ENCODE assay signal across 1 cellular context in the genomic region with DNA sequence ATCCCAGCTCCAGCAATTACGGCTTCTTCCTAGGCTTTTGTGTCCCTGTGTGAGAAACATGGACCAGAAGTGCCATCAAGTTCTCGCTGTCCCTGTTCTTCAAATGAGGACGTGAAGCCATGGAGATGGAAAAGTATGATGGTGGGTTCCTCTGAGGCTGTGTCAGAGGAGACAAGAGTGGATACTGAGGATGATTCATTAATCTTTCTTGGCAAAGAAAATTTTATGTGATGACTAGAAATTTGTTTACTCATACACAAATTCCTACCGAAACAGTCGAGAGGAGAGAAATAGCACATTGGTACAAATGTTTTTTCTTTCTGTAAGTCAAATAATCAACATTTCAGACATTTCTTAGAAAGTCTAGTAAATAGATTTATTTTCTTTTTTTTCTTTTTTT.
TF ChIP-seq lines count a peak whose summit lies in the region.

No MANE protein-coding gene starts in this region.

TF ChIP-seq in SK-N-SH treated with all-trans-retinoic acid at 6 μM for 48 hours, 23 proteins besides CTCF, POLR2A, EP300 and RAD21 (continued from another document):
- TF ChIP-seq, protein P1, sequence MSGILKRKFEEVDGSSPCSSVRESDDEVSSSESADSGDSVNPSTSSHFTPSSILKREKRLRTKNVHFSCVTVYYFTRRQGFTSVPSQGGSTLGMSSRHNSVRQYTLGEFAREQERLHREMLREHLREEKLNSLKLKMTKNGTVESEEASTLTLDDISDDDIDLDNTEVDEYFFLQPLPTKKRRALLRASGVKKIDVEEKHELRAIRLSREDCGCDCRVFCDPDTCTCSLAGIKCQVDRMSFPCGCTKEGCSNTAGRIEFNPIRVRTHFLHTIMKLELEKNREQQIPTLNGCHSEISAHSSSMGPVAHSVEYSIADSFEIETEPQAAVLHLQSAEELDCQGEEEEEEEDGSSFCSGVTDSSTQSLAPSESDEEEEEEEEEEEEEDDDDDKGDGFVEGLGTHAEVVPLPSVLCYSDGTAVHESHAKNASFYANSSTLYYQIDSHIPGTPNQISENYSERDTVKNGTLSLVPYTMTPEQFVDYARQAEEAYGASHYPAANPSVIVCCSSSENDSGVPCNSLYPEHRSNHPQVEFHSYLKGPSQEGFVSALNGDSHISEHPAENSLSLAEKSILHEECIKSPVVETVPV (CRISPR knock-in tag; IDR thresholded peaks at IDR 0.05): no peak
- TF ChIP-seq, protein P2, sequence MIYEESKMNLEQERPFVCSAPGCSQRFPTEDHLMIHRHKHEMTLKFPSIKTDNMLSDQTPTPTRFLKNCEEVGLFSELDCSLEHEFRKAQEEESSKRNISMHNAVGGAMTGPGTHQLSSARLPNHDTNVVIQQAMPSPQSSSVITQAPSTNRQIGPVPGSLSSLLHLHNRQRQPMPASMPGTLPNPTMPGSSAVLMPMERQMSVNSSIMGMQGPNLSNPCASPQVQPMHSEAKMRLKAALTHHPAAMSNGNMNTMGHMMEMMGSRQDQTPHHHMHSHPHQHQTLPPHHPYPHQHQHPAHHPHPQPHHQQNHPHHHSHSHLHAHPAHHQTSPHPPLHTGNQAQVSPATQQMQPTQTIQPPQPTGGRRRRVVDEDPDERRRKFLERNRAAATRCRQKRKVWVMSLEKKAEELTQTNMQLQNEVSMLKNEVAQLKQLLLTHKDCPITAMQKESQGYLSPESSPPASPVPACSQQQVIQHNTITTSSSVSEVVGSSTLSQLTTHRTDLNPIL (CRISPR knock-in tag; IDR thresholded peaks at IDR 0.05; ENCODE audit: low read depth): no peak
